ENCODE assay signal across 8 cellular contexts in the genomic region with DNA sequence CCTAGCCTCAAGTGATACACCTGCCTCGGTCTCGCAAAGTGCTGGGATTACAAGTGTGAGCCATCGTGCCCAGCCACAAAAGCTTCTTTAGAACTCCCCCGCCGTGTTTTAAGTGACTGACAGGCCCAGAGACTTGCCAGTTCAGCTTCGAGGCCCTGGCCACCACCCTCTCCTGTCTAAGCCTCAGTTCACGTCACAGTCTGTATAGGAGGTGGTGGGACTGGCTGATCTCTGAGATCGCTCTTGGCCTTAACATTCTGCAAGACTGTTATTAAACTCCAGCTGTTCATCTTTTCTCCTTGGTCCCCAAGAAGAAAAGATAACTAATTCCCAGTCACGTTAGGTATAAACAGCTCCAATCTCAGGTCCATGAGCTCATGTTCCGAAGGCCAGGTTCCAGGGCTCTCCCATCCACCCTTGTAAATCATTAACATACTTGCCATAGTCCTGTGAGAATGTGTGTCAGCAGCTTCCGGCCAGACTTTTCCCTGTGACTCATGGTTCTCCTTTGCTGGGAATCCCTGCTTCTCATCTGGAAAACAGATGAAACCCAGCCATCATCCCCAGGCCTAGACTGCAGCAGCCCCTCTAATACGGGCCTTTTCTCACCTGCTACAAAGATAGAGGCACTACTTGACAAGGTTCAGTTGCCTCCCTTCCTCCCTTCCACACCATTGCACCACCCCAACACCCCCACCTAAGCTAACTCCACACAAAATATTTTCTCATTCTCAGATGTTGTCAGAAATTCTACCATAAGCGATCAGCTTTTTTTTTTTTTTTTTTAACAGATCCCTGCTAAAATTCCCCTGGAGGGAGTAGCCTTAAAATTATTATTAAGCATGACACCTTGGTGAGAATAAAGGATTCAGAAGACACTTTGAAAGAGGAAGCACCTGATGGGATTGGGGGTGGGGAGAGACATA. TPM values are rescaled to one million over a fixed set of nuclear protein-coding genes. Genes with fewer than 3 reads are reported as not detected.
DNase-seq lines count a peak whose midpoint lies in the region; ATAC-seq, FAIRE-seq and TF ChIP-seq lines count a peak whose summit lies in the region.

No MANE protein-coding gene starts in this region.

- no peak for TF ChIP-seq CTCF in 22Rv1 (IDR thresholded peaks at IDR 0.05)

- FAIRE-seq in HTR-8/SVneo (lab: Jason Lieb, UNC) = no peak

- no peak for ATAC-seq in HG03469 (IDR thresholded peaks at IDR 0.05; ENCODE audit: unreplicated experiment)

- peak overlapping the region; percentile 97 for H3K27ac ChIP-seq in 22Rv1

- DNase-seq in HTR-8/SVneo (ENCODE audit: insufficient read length, low spot score) = peak; percentile 84
- DNase-seq in cerebellar cortex (ENCODE audit: low spot score) = peak; percentile 41
- DNase-seq in lung microvascular endothelial cell (ENCODE audit: low read depth in 2 of 2) = peak; percentile 85 to 97
- no peak for DNase-seq in cerebellar nuclear complex (lab: John Stamatoyannopoulos, UW)
- no peak for DNase-seq in NCI-H2227 treated with DMSO at 0.1 percent for 48 hours (lab: John Stamatoyannopoulos, UW)
- no peak for DNase-seq in stimulated activated CD4-positive, alpha-beta T cell treated with anti-CD3 and anti-CD28 coated beads, Interleukin-4, amount 100 ng/mL, for 4 hours

RNA-seq across cellular contexts. Expression of a gene that starts 5.6 kb away (rescaled TPM):
- total RNA-seq in lung microvascular endothelial cell = 22.7 and 40.1 TPM in 2 replicates

RNA-seq across cellular contexts. Expression of a gene that starts 38.4 kb away (rescaled TPM):
- not detected in 2 replicates for total RNA-seq in lung microvascular endothelial cell

Comparison
In these comparisons a context has a peak if more than half of its experiments do, and no peak if none do; other contexts are left out.
1. DNase-seq: peak in HTR-8/SVneo (single experiment), cerebellar cortex (single experiment) and lung microvascular endothelial cell (2 of 2); none in cerebellar nuclear complex (0 of 2), NCI-H2227 treated with DMSO at 0.1 percent for 48 hours (single experiment) and stimulated activated CD4-positive, alpha-beta T cell treated with anti-CD3 and anti-CD28 coated beads, Interleukin-4, amount 100 ng/mL, for 4 hours (0 of 2).